In the genomic region with DNA sequence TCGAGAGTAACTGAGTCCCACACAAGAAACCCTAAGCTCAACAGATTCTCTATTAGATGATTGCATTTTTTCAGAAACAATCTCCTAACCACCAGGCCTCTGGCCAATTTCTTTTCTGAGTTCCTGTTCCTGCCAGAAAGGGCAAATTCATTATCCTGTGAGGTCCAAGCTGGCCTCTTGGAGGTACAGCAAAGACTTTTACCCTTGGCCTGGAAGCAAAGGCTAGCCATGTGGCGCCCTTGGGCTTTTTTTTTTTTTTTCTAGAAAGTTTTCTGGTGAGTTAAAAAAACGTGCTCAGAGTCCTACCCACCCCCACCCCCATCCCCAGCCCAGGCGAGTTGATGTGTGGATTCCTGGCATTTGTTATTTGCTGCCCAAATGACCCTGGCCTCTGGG, we compare ENCODE assay signal across 8 cellular contexts. TPM values are rescaled to one million over a fixed set of nuclear protein-coding genes. Genes with fewer than 3 reads are reported as not detected.
DNase-seq lines count a peak whose midpoint lies in the region; ATAC-seq and TF ChIP-seq lines count a peak whose summit lies in the region.

No MANE protein-coding gene starts in this region.

- no peaks in the 10 kb centered on the region for H3K27me3 ChIP-seq in KMS-11 (ENCODE audit: insufficient read depth, low read depth)

- ATAC-seq in GM19395 (IDR thresholded peaks at IDR 0.05; ENCODE audit: unreplicated experiment): peak; percentile 35

- H3K4me3 ChIP-seq in AG04449 (ENCODE audit: low read depth, low read length) (peak overlapping the region; percentile 41), KMS-11 (IDR thresholded peaks at IDR 0.05; ENCODE audit: insufficient read depth, low read depth, low read length) (no peak overlapping the region)

- TF ChIP-seq CTCF in AG04449 (IDR thresholded peaks at IDR 0.05; ENCODE audit: insufficient read depth, low read length, missing control alignments) (no peak), KMS-11 (conservative IDR thresholded peaks at IDR 0.05; ENCODE audit: low read depth, low read length) (no peak)

- H3K36me3 ChIP-seq in KMS-11 (ENCODE audit: insufficient read depth): no peaks in the 10 kb centered on the region

- H2AFZ ChIP-seq in KMS-11 (ENCODE audit: low read depth): peak overlapping the region; percentile 60

- H4K20me1 ChIP-seq in KMS-11 (ENCODE audit: insufficient read depth): no peaks in the 10 kb centered on the region

- H3K9ac ChIP-seq in KMS-11: peak overlapping the region; percentile 91

- POLR2A ChIA-PET in AG04449 (lab: Yijun Ruan, JAX): interaction anchor here (0.7 to 3.8 kb wide), 9 partner anchors 9 to 118 kb away, joined by 3 to 97 read pairs (median 6); a partner anchor contains a TSS

- H3K27ac ChIP-seq in KMS-11: peak overlapping the region; percentile 99

- H3K79me2 ChIP-seq in KMS-11 (ENCODE audit: insufficient read depth, low read depth): no peaks in the 10 kb centered on the region

- DNase-seq in AG04449 (ENCODE audit: low read depth, low spot score) (peak; percentile 72), amniotic epithelial cell (ENCODE audit: low read depth) (peak; percentile 96), hepatic stellate cell (ENCODE audit: low spot score) (peak; percentile 59), renal cortical epithelial cell (ENCODE audit: low read depth) (peak; percentile 90), NCI-H1417 (lab: John Stamatoyannopoulos, UW) (no peak)
- no peak for DNase-seq in NK-92 treated with Interleukin-12 subunit alpha and Interleukin-12 subunit beta, amount 100 ng/mL, for 24 hours (lab: John Stamatoyannopoulos, UW)

- peaks cover 48% of the 10 kb centered on the region for H3K4me1 ChIP-seq in KMS-11 (ENCODE audit: low read depth, poor library complexity, severe bottlenecking)

- CTCF ChIA-PET in AG04449 (lab: Yijun Ruan, JAX): interaction anchor here (0.6 to 2.4 kb wide), 12 partner anchors 8 to 60 kb away, joined by 3 to 16 read pairs (median 3); no protein-coding TSS in a partner anchor

- peak overlapping the region; percentile 88 for H3K4me2 ChIP-seq in KMS-11

RNA-seq across cellular contexts. Expression of a gene that starts 59.0 kb away (rescaled TPM):
- 25,091 and 26,411 TPM in 2 replicates for total RNA-seq in renal cortical epithelial cell

Comparison
In these comparisons a context has a peak if more than half of its experiments do, and no peak if none do; other contexts are left out.
1. DNase-seq: peak in AG04449 (single experiment), amniotic epithelial cell (single experiment), hepatic stellate cell (single experiment) and renal cortical epithelial cell (single experiment); none in NK-92 treated with Interleukin-12 subunit alpha and Interleukin-12 subunit beta, amount 100 ng/mL, for 24 hours (single experiment) and NCI-H1417 (0 of 3).